In the genomic region with DNA sequence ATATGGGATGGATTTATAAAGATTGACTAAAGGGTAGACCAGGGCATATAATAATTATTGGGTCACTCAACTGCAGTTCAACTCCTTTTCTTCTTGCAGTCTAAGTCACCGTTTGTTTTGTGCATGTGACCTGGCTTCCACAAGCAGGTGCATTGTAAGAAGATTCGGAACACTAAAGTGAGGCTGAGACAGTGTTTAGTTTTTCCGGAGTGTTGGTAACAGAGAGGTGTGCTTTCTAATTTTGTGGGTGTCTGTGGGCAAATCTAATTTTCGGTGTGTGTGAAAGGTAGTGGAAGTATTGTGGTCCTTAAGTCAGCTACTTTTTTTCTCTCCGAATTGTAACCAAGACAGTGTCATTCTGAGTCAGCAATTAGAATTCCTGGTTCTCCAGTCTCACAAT, we compare ENCODE assay signal across 28 cellular contexts.
"Had no signal": no experiment of that assay in that cellular context is flagged by ENCODE, and none has a peak within 500 bp of the region (broad histone marks: within the 10 kb centered on the region; RNA-seq: fewer than 3 reads in every experiment).

No MANE protein-coding gene starts in this region.

- DNase-seq: Kasumi-1, MG63, MV-4-11, NCI-H1092, NCI-H1105, NCI-H1417 treated with DMSO at 0.1 percent for 48 hours, NCI-H1436 treated with DMSO at 0.1 percent for 48 hours, NCI-H1694 treated with DMSO at 0.1 percent for 48 hours, NCI-H187 treated with DMSO at 0.1 percent for 48 hours, NCI-H2029, NCI-H2081, NCI-H2171, NCI-H226, NCI-H446 treated with DMSO at 0.1 percent for 48 hours, NCI-H510A, NCI-H524, NCI-H526, NCI-H748 treated with DMSO at 0.1 percent for 48 hours, NCI-H82, Peyer's patch, Right ventricle myocardium superior, RPMI8226, SHP77 treated with DMSO at 0.1 percent for 48 hours, SK-N-SH, SW 1271, T-helper 1 cell had no signal

- H3K4me1 ChIP-seq: Peyer's patch, SJSA1 had no signal

- H3K27ac ChIP-seq: KMS-11, Peyer's patch, SJSA1 had no signal

- H3K9me3 ChIP-seq: MG63, Peyer's patch, SJSA1, SK-N-SH had no signal

- H3K4me2 ChIP-seq: KMS-11, SK-N-SH had no signal

- H3K4me3 ChIP-seq: MG63, Peyer's patch, SJSA1 had no signal

- H3K9me2 ChIP-seq: SK-N-SH had no signal

- H3K9ac ChIP-seq: KMS-11, SK-N-SH had no signal

- H3K27me3 ChIP-seq: MG63, Peyer's patch, SJSA1 had no signal

- H3K36me3 ChIP-seq: MG63, Peyer's patch, SJSA1 had no signal
